Comparison of ENCODE assay signal across 8 cellular contexts in genomic region chrX:14529288-14529989, GRCh38. TPM values are rescaled to one million over a fixed set of nuclear protein-coding genes. Genes with fewer than 3 reads are reported as not detected.
DNase-seq lines count a peak whose midpoint lies in the region; ATAC-seq and TF ChIP-seq lines count a peak whose summit lies in the region.

Gene GLRA2 (plus strand): TSS chrX:14529536. CDS start chrX:14530058, 522 bp downstream.

- H3K4me3 Mint-ChIP-seq in WTC11, result peak within 1 kb of the TSS; percentile 84

- H3K9me3 ChIP-seq in cardiac muscle cell (ENCODE audit: low read depth) (no peaks in the 10 kb centered on the region), heart right ventricle (no peaks in the 10 kb centered on the region), iPS-20b (ENCODE audit: insufficient read depth, low read depth, low read length) (no peaks in the 10 kb centered on the region)

- 5 to 6% methylated on average over 17 of the region's 17 CpGs for WGBS in heart right ventricle, 2 donors

- intact Hi-C loops in heart right ventricle (cut with DNase I), result loop anchor here in 4 of 10 donors (5.0 to 10.0 kb wide), 2 partner anchors 67 to 435 kb away; no protein-coding TSS in a partner anchor

- H3K27me3 ChIP-seq in cardiac muscle cell (no peaks in the 10 kb centered on the region), heart right ventricle (peaks cover 0 to 36% (median 0%) of the 10 kb centered on the region in 7 donors), iPS-20b (ENCODE audit: insufficient read depth, low read length) (no peaks in the 10 kb centered on the region)

- H3K27ac ChIP-seq in cardiac muscle cell, result no peak within 1 kb of the TSS
- no peak within 1 kb of the TSS for H3K27ac ChIP-seq in heart right ventricle
- no peak within 1 kb of the TSS for H3K27ac ChIP-seq in iPS-20b (ENCODE audit: low read length)

- CTCF ChIA-PET in WTC11 (lab: Charles Lee), result interaction anchor here (0.6 to 1.6 kb wide), 17 partner anchors 30 to 487 kb away, joined by 3 to 4 read pairs (median 3); no protein-coding TSS in a partner anchor

- H3K27me3 Mint-ChIP-seq in WTC11 (ENCODE audit: low read depth), result no peaks in the 10 kb centered on the region; the same call in 1 of the 2 replicates

- peaks cover 10% of the 10 kb centered on the region for H3K4me1 Mint-ChIP-seq in WTC11

- no peaks in the 10 kb centered on the region for H3K36me3 Mint-ChIP-seq in WTC11

- H3K36me3 ChIP-seq in cardiac muscle cell, result no peaks in the 10 kb centered on the region
- H3K36me3 ChIP-seq in heart right ventricle, result no peaks in the 10 kb centered on the region
- no peaks in the 10 kb centered on the region for H3K36me3 ChIP-seq in iPS-20b (ENCODE audit: insufficient read depth, low read depth, low read length)

- H3K4me3 ChIP-seq in cardiac muscle cell (peak within 1 kb of the TSS; percentile 16), heart right ventricle (no peak within 1 kb of the TSS), iPS-20b (ENCODE audit: low read length) (peak within 1 kb of the TSS; percentile 57; the same call in 1 of the 2 replicates)

- DNase-seq in cardiac muscle cell (ENCODE audit: low read depth in 1 of 2, low spot score in 1 of 2) (peak; percentile 6 to 70), heart right ventricle (no peak), WTC11 (ENCODE audit: low spot score) (peak; percentile 52), SHP77 treated with DMSO at 0.1 percent for 48 hours (lab: John Stamatoyannopoulos, UW) (no peak)
- no peak for DNase-seq in central memory CD4-positive, alpha-beta T cell
- DNase-seq in activated CD8-positive, alpha-beta memory T cell treated with anti-CD3 and anti-CD28 coated beads for 24 hours, result no peak

- no peak within 1 kb of the TSS for H3K27ac Mint-ChIP-seq in WTC11

- POLR2A ChIA-PET in WTC11 (lab: Charles Lee), result no interaction called here

- H3K9me3 Mint-ChIP-seq in WTC11, result peaks cover 8% of the 10 kb centered on the region

- H3K4me1 ChIP-seq in cardiac muscle cell (ENCODE audit: low read depth) (no peaks in the 10 kb centered on the region), heart right ventricle (no peaks in the 10 kb centered on the region), iPS-20b (ENCODE audit: insufficient read depth, low read length) (no peaks in the 10 kb centered on the region; the same call in 1 of the 2 replicates)

- TF ChIP-seq CTCF in cardiac muscle cell (IDR thresholded peaks at IDR 0.05; ENCODE audit: low read depth, low read length), result no peak
- TF ChIP-seq CTCF in heart right ventricle (IDR thresholded peaks at IDR 0.05), result no peak
- TF ChIP-seq CTCF in WTC11 (IDR thresholded peaks at IDR 0.05), result no peak

- no peak within 1 kb of the TSS for H3K9ac ChIP-seq in iPS-20b (ENCODE audit: low read depth, low read length)

- no peak for ATAC-seq in heart right ventricle
- peak; percentile 74 for ATAC-seq in WTC11
- ATAC-seq in GM21576 (IDR thresholded peaks at IDR 0.05; ENCODE audit: unreplicated experiment), result no peak

TF ChIP-seq in WTC11, 78 proteins besides CTCF, POLR2A, EP300 and RAD21:
- TF ChIP-seq E2F4 (CRISPR knock-in tag; IDR thresholded peaks at IDR 0.05; ENCODE audit: borderline replicate concordance, low read depth) (no peak), USF2 (CRISPR knock-in tag; IDR thresholded peaks at IDR 0.05) (no peak), ZNF423 (CRISPR knock-in tag; IDR thresholded peaks at IDR 0.05) (no peak)
- TF ChIP-seq, protein P1, sequence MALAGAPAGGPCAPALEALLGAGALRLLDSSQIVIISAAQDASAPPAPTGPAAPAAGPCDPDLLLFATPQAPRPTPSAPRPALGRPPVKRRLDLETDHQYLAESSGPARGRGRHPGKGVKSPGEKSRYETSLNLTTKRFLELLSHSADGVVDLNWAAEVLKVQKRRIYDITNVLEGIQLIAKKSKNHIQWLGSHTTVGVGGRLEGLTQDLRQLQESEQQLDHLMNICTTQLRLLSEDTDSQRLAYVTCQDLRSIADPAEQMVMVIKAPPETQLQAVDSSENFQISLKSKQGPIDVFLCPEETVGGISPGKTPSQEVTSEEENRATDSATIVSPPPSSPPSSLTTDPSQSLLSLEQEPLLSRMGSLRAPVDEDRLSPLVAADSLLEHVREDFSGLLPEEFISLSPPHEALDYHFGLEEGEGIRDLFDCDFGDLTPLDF (CRISPR knock-in tag; IDR thresholded peaks at IDR 0.05), result no peak

RNA-seq across cellular contexts. Expression of gene GLRA2, which starts in this region (rescaled TPM):
- total RNA-seq in cardiac muscle cell (0.15 and 1.3 TPM in 2 replicates), heart right ventricle (not detected), WTC11 (2021) (not detected in 3 replicates)
- polyA plus RNA-seq in cardiac muscle cell (0.12 TPM in 1 of 2 replicates, not detected in the other), heart right ventricle (not detected)

Comparison
In these comparisons a context has a peak if more than half of its experiments do, and no peak if none do; other contexts are left out.
1. DNase-seq: peak in cardiac muscle cell (2 of 2); none in heart right ventricle (0 of 2), SHP77 treated with DMSO at 0.1 percent for 48 hours (single experiment), central memory CD4-positive, alpha-beta T cell (single experiment) and activated CD8-positive, alpha-beta memory T cell treated with anti-CD3 and anti-CD28 coated beads for 24 hours (single experiment).
2. H3K4me3 ChIP-seq: peak in cardiac muscle cell (single experiment) and iPS-20b (single experiment); none in heart right ventricle (0 of 10).
3. Peak in DNase-seq and ATAC-seq in WTC11; RNA of the gene not detected or under 1 TPM.